In genomic region chr2:160038662-160039061, GRCh38 we compare ENCODE assay signal across 2 cellular contexts. TPM values are rescaled to one million over a fixed set of nuclear protein-coding genes. Genes with fewer than 3 reads are reported as not detected.
"Had no signal": no experiment of that assay in that cellular context is flagged by ENCODE, and none has a peak within 500 bp of the region (broad histone marks: within the 10 kb centered on the region; RNA-seq: fewer than 3 reads in every experiment).

No MANE protein-coding gene starts in this region.

RNA-seq across cellular contexts. Expression of gene PLA2R1, which starts 23.8 kb away (rescaled TPM):
- total RNA-seq: G401, GM12878 had no signal
